ENCODE assay signal across 11 cellular contexts in the genomic region with DNA sequence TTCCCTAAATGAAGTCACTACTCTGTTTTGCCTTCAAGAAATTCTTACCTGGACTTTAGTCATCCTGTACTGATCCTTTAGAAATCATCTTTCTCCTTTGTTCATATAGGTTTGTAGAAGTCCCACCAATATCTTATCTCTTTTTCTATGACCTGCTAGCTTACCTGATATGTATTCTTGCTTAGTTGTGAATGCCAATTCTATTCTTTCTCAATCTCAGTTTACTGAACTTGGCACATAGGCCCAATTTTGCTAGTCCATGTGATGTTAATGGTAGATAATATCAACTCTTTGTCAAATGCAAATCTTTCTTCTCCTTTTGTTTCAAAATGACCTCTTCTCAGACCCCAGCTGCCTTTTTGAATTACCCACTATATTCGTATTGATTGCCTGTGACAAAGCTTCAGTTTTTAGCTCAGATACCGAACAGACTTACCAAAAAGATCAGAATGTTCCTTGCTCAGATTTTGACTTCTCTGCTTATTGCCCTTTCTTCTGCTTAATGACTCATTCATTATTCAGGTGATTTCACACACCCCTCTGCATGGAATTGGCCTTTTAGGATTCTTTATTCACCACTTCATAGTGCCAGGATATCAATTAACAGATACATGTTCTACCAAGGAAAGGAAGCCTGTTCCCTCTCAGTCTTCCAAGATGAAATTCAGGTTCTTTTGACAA. TPM values are rescaled to one million over a fixed set of nuclear protein-coding genes. Genes with fewer than 3 reads are reported as not detected.
DNase-seq lines count a peak whose midpoint lies in the region; ATAC-seq, FAIRE-seq and TF ChIP-seq lines count a peak whose summit lies in the region.
"Had no signal": no experiment of that assay in that cellular context is flagged by ENCODE, and none has a peak within 500 bp of the region (broad histone marks: within the 10 kb centered on the region; RNA-seq: fewer than 3 reads in every experiment).

No MANE protein-coding gene starts in this region.

- ATAC-seq in activated T-cell treated with anti-CD3 and anti-CD28 coated beads, Interleukin-2, amount 50 U/mL, for 72 hours (replicated peaks in 1 of 2), result no peak
- ATAC-seq in activated T-cell treated with anti-CD3 and anti-CD28 coated beads, Interleukin-2, amount 50 U/mL, for 4 hours, result no peak
- ATAC-seq in memory B cell (ENCODE audit: low read depth) (no peak), HG02970 (IDR thresholded peaks at IDR 0.05; ENCODE audit: low FRiP score, unreplicated experiment) (no peak), GM19324 (IDR thresholded peaks at IDR 0.05; ENCODE audit: low FRiP score, unreplicated experiment) (no peak), HG02571 (IDR thresholded peaks at IDR 0.05; ENCODE audit: unreplicated experiment) (no peak)

- no peak for DNase-seq in activated T-cell treated with anti-CD3 and anti-CD28 coated beads, Interleukin-2, amount 50 U/mL, for 72 hours
- no peak for DNase-seq in activated T-cell treated with anti-CD3 and anti-CD28 coated beads, Interleukin-2, amount 50 U/mL, for 4 hours
- DNase-seq in bronchial epithelial cell (ENCODE audit: low read depth) (peak; percentile 29), memory B cell (ENCODE audit: low spot score in 2 of 2) (no peak), type B pancreatic cell (ENCODE audit: extremely low spot score, unreplicated experiment) (no peak)
- DNase-seq: OCI-M1 had no signal

- no peak overlapping the region for H3K4me3 ChIP-seq in bronchial epithelial cell (ENCODE audit: low read depth, low read length)
- H3K4me3 ChIP-seq: adrenal gland, prostate gland had no signal

- H3K4me3 Mint-ChIP-seq in activated T-cell treated with anti-CD3 and anti-CD28 coated beads, Interleukin-2, amount 50 U/mL, for 72 hours, result no peak overlapping the region
- no peak overlapping the region for H3K4me3 Mint-ChIP-seq in activated T-cell treated with anti-CD3 and anti-CD28 coated beads, Interleukin-2, amount 50 U/mL, for 4 hours
- H3K4me3 Mint-ChIP-seq in memory B cell (no peak overlapping the region), type B pancreatic cell (no peak overlapping the region)

- H3K27me3 Mint-ChIP-seq in activated T-cell treated with anti-CD3 and anti-CD28 coated beads, Interleukin-2, amount 50 U/mL, for 72 hours (ENCODE audit: low read depth), result no peaks in the 10 kb centered on the region
- H3K27me3 Mint-ChIP-seq in activated T-cell treated with anti-CD3 and anti-CD28 coated beads, Interleukin-2, amount 50 U/mL, for 4 hours (ENCODE audit: low read depth), result no peaks in the 10 kb centered on the region
- H3K27me3 Mint-ChIP-seq in memory B cell (no peaks in the 10 kb centered on the region), type B pancreatic cell (no peaks in the 10 kb centered on the region)

- peaks cover 1 to 15% of the 10 kb centered on the region in 2 donors for H3K36me3 Mint-ChIP-seq in activated T-cell treated with anti-CD3 and anti-CD28 coated beads, Interleukin-2, amount 50 U/mL, for 72 hours (ENCODE audit: insufficient read depth in 2 of 2)
- peaks cover 32% of the 10 kb centered on the region for H3K36me3 Mint-ChIP-seq in activated T-cell treated with anti-CD3 and anti-CD28 coated beads, Interleukin-2, amount 50 U/mL, for 4 hours (ENCODE audit: insufficient read depth)
- H3K36me3 Mint-ChIP-seq in memory B cell (peaks cover 24% of the 10 kb centered on the region), type B pancreatic cell (peaks cover 29% of the 10 kb centered on the region)

- no peak for FAIRE-seq in bronchial epithelial cell (lab: Jason Lieb, UNC)

- peak overlapping the region; percentile 2 for H3K27ac Mint-ChIP-seq in activated T-cell treated with anti-CD3 and anti-CD28 coated beads, Interleukin-2, amount 50 U/mL, for 72 hours
- peak overlapping the region; percentile 13 for H3K27ac Mint-ChIP-seq in memory B cell
- H3K27ac Mint-ChIP-seq in type B pancreatic cell, result peak overlapping the region; percentile 52

- peaks cover 12% of the 10 kb centered on the region for H3K4me1 Mint-ChIP-seq in activated T-cell treated with anti-CD3 and anti-CD28 coated beads, Interleukin-2, amount 50 U/mL, for 72 hours (ENCODE audit: low read depth)
- peaks cover 5% of the 10 kb centered on the region for H3K4me1 Mint-ChIP-seq in activated T-cell treated with anti-CD3 and anti-CD28 coated beads, Interleukin-2, amount 50 U/mL, for 4 hours (ENCODE audit: low read depth)
- H3K4me1 Mint-ChIP-seq in memory B cell, result peaks cover 5% of the 10 kb centered on the region
- H3K4me1 Mint-ChIP-seq in type B pancreatic cell (ENCODE audit: unreplicated experiment), result peaks cover 7% of the 10 kb centered on the region

- no peaks in the 10 kb centered on the region for H3K9me3 Mint-ChIP-seq in activated T-cell treated with anti-CD3 and anti-CD28 coated beads, Interleukin-2, amount 50 U/mL, for 72 hours
- H3K9me3 Mint-ChIP-seq in activated T-cell treated with anti-CD3 and anti-CD28 coated beads, Interleukin-2, amount 50 U/mL, for 4 hours, result no peaks in the 10 kb centered on the region
- H3K9me3 Mint-ChIP-seq in memory B cell (no peaks in the 10 kb centered on the region), type B pancreatic cell (no peaks in the 10 kb centered on the region)

- TF ChIP-seq CTCF in bronchial epithelial cell (IDR thresholded peaks at IDR 0.05; ENCODE audit: insufficient read depth, low read length, severe bottlenecking) (no peak), type B pancreatic cell (conservative IDR thresholded peaks at IDR 0.05) (no peak)

- peaks cover 15% of the 10 kb centered on the region for H3K36me3 ChIP-seq in bronchial epithelial cell (ENCODE audit: control insufficient read depth, insufficient read depth, low read length)

- H3K27me3 ChIP-seq in bronchial epithelial cell (ENCODE audit: control insufficient read depth, insufficient read depth, low read length), result no peaks in the 10 kb centered on the region
- H3K27me3 ChIP-seq: adrenal gland had no signal

RNA-seq across cellular contexts. Expression of gene IPO9, which starts 20.6 kb away (rescaled TPM):
- 10 to 100 TPM; 47.8 to 49.8 TPM for total RNA-seq in activated T-cell treated with anti-CD3 and anti-CD28 coated beads, Interleukin-2, amount 50 U/mL, for 72 hours
- 10 to 100 TPM; 45.4 to 48.3 (median 46.9) TPM for total RNA-seq in activated T-cell treated with anti-CD3 and anti-CD28 coated beads, Interleukin-2, amount 50 U/mL, for 4 hours
- total RNA-seq in bronchial epithelial cell, result 10.3 and 14.0 TPM in 2 replicates
- 60.8 and 92.4 TPM in 2 replicates for total RNA-seq in type B pancreatic cell (ENCODE audit: low replicate concordance)

RNA-seq across cellular contexts. Expression of gene SHISA4, which starts 39.2 kb away (rescaled TPM):
- under 1 TPM; 0.94 to 0.97 TPM for total RNA-seq in activated T-cell treated with anti-CD3 and anti-CD28 coated beads, Interleukin-2, amount 50 U/mL, for 72 hours
- under 1 TPM; 0.19 to 0.40 (median 0.37) TPM for total RNA-seq in activated T-cell treated with anti-CD3 and anti-CD28 coated beads, Interleukin-2, amount 50 U/mL, for 4 hours
- total RNA-seq in bronchial epithelial cell (3.2 and 3.9 TPM in 2 replicates), type B pancreatic cell (ENCODE audit: low replicate concordance) (1.4 and 5.0 TPM in 2 replicates)

Comparison
In these comparisons a context has a peak if more than half of its experiments do, and no peak if none do; other contexts are left out.
1. H3K27ac Mint-ChIP-seq: peak in every context shown above with its lines; median percentile 52 in type B pancreatic cell; 13 in memory B cell; 2 in activated T-cell treated with anti-CD3 and anti-CD28 coated beads, Interleukin-2, amount 50 U/mL, for 72 hours.